ENCODE assay signal across 25 cellular contexts in genomic region chr2:129728251-129728972, GRCh38.
"Had no signal": no experiment of that assay in that cellular context is flagged by ENCODE, and none has a peak within 500 bp of the region (broad histone marks: within the 10 kb centered on the region; RNA-seq: fewer than 3 reads in every experiment).

No MANE protein-coding gene starts in this region.

- H3K4me3 ChIP-seq: colonic mucosa, lower lobe of right lung, pancreas, prostate gland, sigmoid colon, testis, tibial artery, upper lobe of left lung had no signal

- DNase-seq: colonic mucosa; effector CD8-positive, alpha-beta T cell; erythroblast; left ventricle myocardium superior; lower lobe of right lung; natural killer cell; occipital lobe; pancreas; right cardiac atrium; sigmoid colon; stimulated activated CD4-positive, alpha-beta T cell treated with anti-CD3 and anti-CD28 coated beads, Interleukin-2, amount 100 ng/mL, for 24 hours; stimulated activated CD4-positive, alpha-beta T cell treated with anti-CD3 and anti-CD28 coated beads, Interleukin-4, amount 100 ng/mL, for 24 hours; stimulated activated naive CD8-positive, alpha-beta T cell treated with anti-CD3 and anti-CD28 coated beads, Interleukin-15, Interleukin-2, amounts not matched to agents 100 U/mL and 50 U/mL, for 24 hours; substantia nigra; testis; tibial artery; upper lobe of left lung had no signal

- H3K4me1 ChIP-seq: colonic mucosa, lower lobe of right lung, pancreas, prostate gland, sigmoid colon, testis, tibial artery, upper lobe of left lung had no signal

- H3K36me3 ChIP-seq: colonic mucosa, lower lobe of right lung, pancreas, prostate gland, sigmoid colon, tibial artery, upper lobe of left lung had no signal

- FAIRE-seq: endothelial cell of umbilical vein, frontal cortex, keratinocyte, pancreas, urothelium cell line had no signal

- H3K36me3 Mint-ChIP-seq: memory B cell; natural killer cell; stimulated activated effector memory CD8-positive, alpha-beta T cell treated with anti-CD3 and anti-CD28 coated beads, Interleukin-12 subunit alpha, Interleukin-12 subunit beta, amount 100 ng/mL, for 72 hours had no signal

- H3K9me3 Mint-ChIP-seq: dendritic cell treated with granulocyte-macrophage colony-stimulating factor and Interleukin-4, amounts not matched to agents 40 ng/mL and 50 ng/mL, for 4 days; memory B cell; natural killer cell; stimulated activated effector memory CD8-positive, alpha-beta T cell treated with anti-CD3 and anti-CD28 coated beads, Interleukin-12 subunit alpha, Interleukin-12 subunit beta, amount 100 ng/mL, for 72 hours had no signal

- H3K27ac ChIP-seq: colonic mucosa, lower lobe of right lung, pancreas, prostate gland, sigmoid colon, testis, tibial artery, upper lobe of left lung had no signal

- H3K9me3 ChIP-seq: colonic mucosa, lower lobe of right lung, pancreas, prostate gland, sigmoid colon, testis, tibial artery, upper lobe of left lung had no signal

- H3K4me3 Mint-ChIP-seq: dendritic cell treated with granulocyte-macrophage colony-stimulating factor and Interleukin-4, amounts not matched to agents 40 ng/mL and 50 ng/mL, for 4 days; memory B cell; natural killer cell; stimulated activated effector memory CD8-positive, alpha-beta T cell treated with anti-CD3 and anti-CD28 coated beads, Interleukin-12 subunit alpha, Interleukin-12 subunit beta, amount 100 ng/mL, for 72 hours had no signal

- ATAC-seq: left ventricle myocardium superior; lower lobe of right lung; natural killer cell; pancreas; right cardiac atrium; stimulated activated effector memory CD8-positive, alpha-beta T cell treated with anti-CD3 and anti-CD28 coated beads, Interleukin-12 subunit alpha, Interleukin-12 subunit beta, amount 100 ng/mL, for 72 hours; stimulated activated naive CD8-positive, alpha-beta T cell treated with anti-CD3 and anti-CD28 coated beads, Interleukin-15, Interleukin-2, amounts not matched to agents 100 U/mL and 50 U/mL, for 24 hours had no signal

- H3K4me1 Mint-ChIP-seq: memory B cell; natural killer cell; stimulated activated effector memory CD8-positive, alpha-beta T cell treated with anti-CD3 and anti-CD28 coated beads, Interleukin-12 subunit alpha, Interleukin-12 subunit beta, amount 100 ng/mL, for 72 hours had no signal

- H3K27me3 ChIP-seq: colonic mucosa, pancreas, sigmoid colon, testis, tibial artery, upper lobe of left lung had no signal

- H3K27ac Mint-ChIP-seq: dendritic cell treated with granulocyte-macrophage colony-stimulating factor and Interleukin-4, amounts not matched to agents 40 ng/mL and 50 ng/mL, for 4 days; memory B cell; natural killer cell; stimulated activated effector memory CD8-positive, alpha-beta T cell treated with anti-CD3 and anti-CD28 coated beads, Interleukin-12 subunit alpha, Interleukin-12 subunit beta, amount 100 ng/mL, for 72 hours had no signal
